Comparison of ENCODE assay signal across 11 cellular contexts in the genomic region with DNA sequence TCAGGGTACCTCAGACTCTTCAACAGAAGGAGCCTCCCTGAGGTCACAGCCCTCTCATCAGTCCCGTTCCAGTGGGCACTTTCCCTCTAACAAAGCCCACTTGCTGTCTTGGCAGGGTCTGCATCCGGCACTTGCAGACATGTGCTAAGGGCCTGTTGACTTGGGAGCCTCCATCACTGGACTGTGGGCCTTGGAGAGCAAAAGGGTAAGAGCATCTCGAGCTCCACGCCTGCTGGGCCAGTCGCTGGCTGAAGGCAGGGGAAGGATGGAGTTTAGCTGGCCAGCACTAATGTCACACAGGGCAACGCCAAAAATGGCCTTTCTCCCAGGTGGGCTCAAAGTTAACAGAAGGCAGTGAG. TPM values are rescaled to one million over a fixed set of nuclear protein-coding genes. Genes with fewer than 3 reads are reported as not detected.
DNase-seq lines count a peak whose midpoint lies in the region; ATAC-seq and TF ChIP-seq lines count a peak whose summit lies in the region.
"Had no signal": no experiment of that assay in that cellular context is flagged by ENCODE, and none has a peak within 500 bp of the region (broad histone marks: within the 10 kb centered on the region; RNA-seq: fewer than 3 reads in every experiment).

No MANE protein-coding gene starts in this region.

- TF ChIP-seq POLR2A in spleen (IDR thresholded peaks at IDR 0.05): no peak

- peak overlapping the region; percentile 76 for H3K27ac ChIP-seq in iPS-18a (ENCODE audit: low read length)
- peak overlapping the region in 3 of 8 donors; percentile 46 to 96 (median 95) for H3K27ac ChIP-seq in spleen

- TF ChIP-seq CTCF in spleen (IDR thresholded peaks at IDR 0.05 in 8 of 11, conservative IDR thresholded peaks at IDR 0.05 in 3 of 11): no peak

- peaks cover 45% of the 10 kb centered on the region for H3K4me1 Mint-ChIP-seq in activated CD4-positive, alpha-beta T cell treated with anti-CD3 and anti-CD28 coated beads, Interleukin-2, amount 10 ng/mL, durations not matched to agents 7 days and 5 days
- H3K4me1 Mint-ChIP-seq in activated CD8-positive, alpha-beta T cell treated with anti-CD3 and anti-CD28 coated beads, Interleukin-2, amount 10 ng/mL, durations not matched to agents 7 days and 5 days (ENCODE audit: low read depth): peaks cover 42% of the 10 kb centered on the region

- intact Hi-C loops in spleen (cut with DNase I; ENCODE audit: low total_unique reads): no loop called here

- 92 to 96% (median 94%) methylated on average over 5 to 6 of the region's 6 CpGs for WGBS in spleen, 5 donors

- POLR2A ChIA-PET in activated CD4-positive, alpha-beta T cell treated with anti-CD3 and anti-CD28 coated beads, Interleukin-2, amount 10 ng/mL, durations not matched to agents 7 days and 5 days (lab: Charles Lee): interaction anchor here (0.6 kb wide), 1 partner anchor 578 kb away, joined by 3 read pairs; no protein-coding TSS in a partner anchor
- POLR2A ChIA-PET in activated CD8-positive, alpha-beta T cell treated with anti-CD3 and anti-CD28 coated beads, Interleukin-2, amount 10 ng/mL, durations not matched to agents 7 days and 5 days (lab: Charles Lee): no interaction called here

- H3K9ac ChIP-seq in iPS-18a (ENCODE audit: low read length): peak overlapping the region; percentile 95

- H3K27ac Mint-ChIP-seq in activated CD4-positive, alpha-beta T cell treated with anti-CD3 and anti-CD28 coated beads, Interleukin-2, amount 10 ng/mL, durations not matched to agents 7 days and 5 days: peak overlapping the region; percentile 81
- peak overlapping the region; percentile 56 for H3K27ac Mint-ChIP-seq in activated CD8-positive, alpha-beta T cell treated with anti-CD3 and anti-CD28 coated beads, Interleukin-2, amount 10 ng/mL, durations not matched to agents 7 days and 5 days

- H3K9me3 ChIP-seq in iPS-18a (ENCODE audit: control insufficient read depth, low read depth, low read length) (no peaks in the 10 kb centered on the region), spleen (no peaks in the 10 kb centered on the region)
- H3K9me3 ChIP-seq: ascending aorta had no signal

- CTCF ChIA-PET in activated CD4-positive, alpha-beta T cell treated with anti-CD3 and anti-CD28 coated beads, Interleukin-2, amount 10 ng/mL, durations not matched to agents 7 days and 5 days (lab: Charles Lee): no interaction called here
- CTCF ChIA-PET in activated CD8-positive, alpha-beta T cell treated with anti-CD3 and anti-CD28 coated beads, Interleukin-2, amount 10 ng/mL, durations not matched to agents 7 days and 5 days (lab: Charles Lee): interaction anchor here (1.0 to 1.6 kb wide), 2 partner anchors 18 to 20 kb away, joined by 4 read pairs; no protein-coding TSS in a partner anchor

- no peak for ATAC-seq in activated CD8-positive, alpha-beta T cell treated with anti-CD3 and anti-CD28 coated beads, Interleukin-2, amount 10 ng/mL, durations not matched to agents 7 days and 5 days
- ATAC-seq in HG03095 (IDR thresholded peaks at IDR 0.05; ENCODE audit: unreplicated experiment): no peak
- ATAC-seq in HG02610 (IDR thresholded peaks at IDR 0.05; ENCODE audit: unreplicated experiment): no peak

- H3K4me3 ChIP-seq in iPS-18a (ENCODE audit: low read length) (peak overlapping the region; percentile 81), spleen (no peak overlapping the region)

- DNase-seq in activated CD4-positive, alpha-beta T cell treated with anti-CD3 and anti-CD28 coated beads, Interleukin-2, amount 10 ng/mL, durations not matched to agents 7 days and 5 days: no peak
- no peak for DNase-seq in activated CD4-positive, alpha-beta T cell treated with anti-CD3 and anti-CD28 coated beads for 48 hours
- DNase-seq in activated CD8-positive, alpha-beta T cell treated with anti-CD3 and anti-CD28 coated beads, Interleukin-2, amount 10 ng/mL, durations not matched to agents 7 days and 5 days: no peak
- DNase-seq in spleen: peak; percentile 76
- DNase-seq in stimulated activated CD4-positive, alpha-beta T cell treated with anti-CD3 and anti-CD28 coated beads, Interleukin-2, amount 100 ng/mL, for 48 hours: no peak
- DNase-seq: DMS153, hippocampal formation had no signal

- H3K36me3 ChIP-seq in iPS-18a (ENCODE audit: control insufficient read depth, low read depth, low read length) (peaks cover 16% of the 10 kb centered on the region), spleen (peaks cover 0 to 15% (median 4%) of the 10 kb centered on the region in 6 donors)

- peaks cover 16% of the 10 kb centered on the region for H3K36me3 Mint-ChIP-seq in activated CD4-positive, alpha-beta T cell treated with anti-CD3 and anti-CD28 coated beads, Interleukin-2, amount 10 ng/mL, durations not matched to agents 7 days and 5 days (ENCODE audit: low read depth)
- peaks cover 16% of the 10 kb centered on the region for H3K36me3 Mint-ChIP-seq in activated CD8-positive, alpha-beta T cell treated with anti-CD3 and anti-CD28 coated beads, Interleukin-2, amount 10 ng/mL, durations not matched to agents 7 days and 5 days (ENCODE audit: low read depth)

- H3K27me3 Mint-ChIP-seq in activated CD4-positive, alpha-beta T cell treated with anti-CD3 and anti-CD28 coated beads, Interleukin-2, amount 10 ng/mL, durations not matched to agents 7 days and 5 days: no peaks in the 10 kb centered on the region
- no peaks in the 10 kb centered on the region for H3K27me3 Mint-ChIP-seq in activated CD8-positive, alpha-beta T cell treated with anti-CD3 and anti-CD28 coated beads, Interleukin-2, amount 10 ng/mL, durations not matched to agents 7 days and 5 days (ENCODE audit: low read depth)

- H3K4me3 Mint-ChIP-seq in activated CD4-positive, alpha-beta T cell treated with anti-CD3 and anti-CD28 coated beads, Interleukin-2, amount 10 ng/mL, durations not matched to agents 7 days and 5 days: no peak overlapping the region
- H3K4me3 Mint-ChIP-seq in activated CD8-positive, alpha-beta T cell treated with anti-CD3 and anti-CD28 coated beads, Interleukin-2, amount 10 ng/mL, durations not matched to agents 7 days and 5 days: peak overlapping the region; percentile 46

- H3K4me1 ChIP-seq in iPS-18a (ENCODE audit: control insufficient read depth, low read depth, low read length): peaks cover 16% of the 10 kb centered on the region
- H3K4me1 ChIP-seq in spleen: peaks cover 15 to 51% (median 47%) of the 10 kb centered on the region in 6 donors

- peaks cover 2% of the 10 kb centered on the region for H3K9me3 Mint-ChIP-seq in activated CD4-positive, alpha-beta T cell treated with anti-CD3 and anti-CD28 coated beads, Interleukin-2, amount 10 ng/mL, durations not matched to agents 7 days and 5 days
- H3K9me3 Mint-ChIP-seq in activated CD8-positive, alpha-beta T cell treated with anti-CD3 and anti-CD28 coated beads, Interleukin-2, amount 10 ng/mL, durations not matched to agents 7 days and 5 days (ENCODE audit: insufficient read depth): no peaks in the 10 kb centered on the region

- H3K27me3 ChIP-seq in iPS-18a (ENCODE audit: control insufficient read depth, insufficient read depth, low read length) (no peaks in the 10 kb centered on the region), spleen (replicated peaks in 1 of 7) (no peaks in the 10 kb centered on the region)
- H3K27me3 ChIP-seq: ascending aorta had no signal

RNA-seq across cellular contexts. Expression of a gene that starts 2.2 kb away (rescaled TPM):
- 10 to 100 TPM; 83.2 to 92.9 TPM for total RNA-seq in activated CD4-positive, alpha-beta T cell treated with anti-CD3 and anti-CD28 coated beads, Interleukin-2, amount 10 ng/mL, durations not matched to agents 7 days and 5 days
- 10 to 100 TPM; 91.8 to 98.4 TPM for total RNA-seq in activated CD8-positive, alpha-beta T cell treated with anti-CD3 and anti-CD28 coated beads, Interleukin-2, amount 10 ng/mL, durations not matched to agents 7 days and 5 days
- total RNA-seq in spleen: 100 to 1,000 TPM in 2 of 7 donors, 10 to 100 TPM in 5; 65.0 to 130 (median 79.7) TPM
- polyA plus RNA-seq in spleen: 1 to 10 TPM; 4.1 to 9.7 (median 5.0) TPM

RNA-seq across cellular contexts. Expression of a gene that starts 44.6 kb away (rescaled TPM):
- 1 to 10 TPM in 1 of 2 experiments, under 1 TPM in 1; 0.64 to 1.8 TPM for total RNA-seq in activated CD4-positive, alpha-beta T cell treated with anti-CD3 and anti-CD28 coated beads, Interleukin-2, amount 10 ng/mL, durations not matched to agents 7 days and 5 days
- 1 to 10 TPM in 1 of 2 experiments, under 1 TPM in 1; 0.53 to 1.9 TPM for total RNA-seq in activated CD8-positive, alpha-beta T cell treated with anti-CD3 and anti-CD28 coated beads, Interleukin-2, amount 10 ng/mL, durations not matched to agents 7 days and 5 days
- 10 to 100 TPM; 10.1 to 41.6 (median 28.9) TPM for total RNA-seq in spleen
- 10 to 100 TPM in 2 of 3 donors, 1 to 10 TPM in 1; 5.2 to 23.4 (median 15.4) TPM for polyA plus RNA-seq in spleen
